16 cellular contexts compared by ENCODE assay signal in genomic region chr5:55674340-55674739, GRCh38. TPM values are rescaled to one million over a fixed set of nuclear protein-coding genes. Genes with fewer than 3 reads are reported as not detected.
DNase-seq lines count a peak whose midpoint lies in the region; ATAC-seq and TF ChIP-seq lines count a peak whose summit lies in the region.
"Had no signal": no experiment of that assay in that cellular context is flagged by ENCODE, and none has a peak within 500 bp of the region (broad histone marks: within the 10 kb centered on the region; RNA-seq: fewer than 3 reads in every experiment).

No MANE protein-coding gene starts in this region.

- peaks cover 0 to 37% (median 18%) of the 10 kb centered on the region in 4 donors for H3K4me1 ChIP-seq in tibial artery
- H3K4me1 ChIP-seq: BE2C had no signal

- H3K9me3 ChIP-seq in tibial artery, result no peaks in the 10 kb centered on the region
- H3K9me3 ChIP-seq: A549, BE2C had no signal

- peak; percentile 70 for DNase-seq in NCI-H69 (lab: John Stamatoyannopoulos, UW)
- no peak for DNase-seq in chondrocyte (ENCODE audit: low spot score)
- no peak for DNase-seq in osteocyte (ENCODE audit: extremely low spot score, unreplicated experiment)
- DNase-seq in tibial artery, result no peak
- no peak for DNase-seq in mucosa of gallbladder (ENCODE audit: low spot score)
- DNase-seq in Right ventricle myocardium superior, result no peak
- DNase-seq in progenitor cell of endocrine pancreas (ENCODE audit: low spot score, unreplicated experiment), result no peak
- no peak for DNase-seq in T-helper 9 cell
- DNase-seq: BE2C; CD4-positive, alpha-beta memory T cell; DMS53; GF-D8 had no signal

- H3K9me3 Mint-ChIP-seq in chondrocyte (ENCODE audit: low read depth) (no peaks in the 10 kb centered on the region), osteocyte (ENCODE audit: unreplicated experiment) (no peaks in the 10 kb centered on the region), progenitor cell of endocrine pancreas (ENCODE audit: low read depth) (no peaks in the 10 kb centered on the region)
- H3K9me3 Mint-ChIP-seq: CD4-positive, alpha-beta memory T cell had no signal

- H3K4me3 ChIP-seq in tibial artery, result no peak overlapping the region
- H3K4me3 ChIP-seq: A549, GM23248 had no signal

- H3K36me3 ChIP-seq in tibial artery, result peaks cover 0 to 1% (median 0%) of the 10 kb centered on the region in 3 donors
- H3K36me3 ChIP-seq: BE2C had no signal

- ATAC-seq in Right ventricle myocardium superior (ENCODE audit: poor library complexity), result no peak
- ATAC-seq: A549, HCT116 had no signal

- H3K27ac Mint-ChIP-seq in chondrocyte (ENCODE audit: unreplicated experiment) (peak overlapping the region; percentile 56), osteocyte (ENCODE audit: unreplicated experiment) (peak overlapping the region; percentile 87), progenitor cell of endocrine pancreas (no peak overlapping the region)
- H3K27ac Mint-ChIP-seq: CD4-positive, alpha-beta memory T cell had no signal

- H3K27me3 Mint-ChIP-seq in chondrocyte (ENCODE audit: low read depth) (no peaks in the 10 kb centered on the region), osteocyte (ENCODE audit: unreplicated experiment) (no peaks in the 10 kb centered on the region), progenitor cell of endocrine pancreas (no peaks in the 10 kb centered on the region)
- H3K27me3 Mint-ChIP-seq: CD4-positive, alpha-beta memory T cell had no signal

- H3K36me3 Mint-ChIP-seq in chondrocyte (ENCODE audit: low read depth) (peaks cover 2% of the 10 kb centered on the region), osteocyte (ENCODE audit: unreplicated experiment) (peaks cover 6% of the 10 kb centered on the region), progenitor cell of endocrine pancreas (ENCODE audit: insufficient read depth) (peaks cover 6% of the 10 kb centered on the region)

- H3K4me3 Mint-ChIP-seq in chondrocyte (ENCODE audit: unreplicated experiment) (no peak overlapping the region), osteocyte (ENCODE audit: unreplicated experiment) (no peak overlapping the region), progenitor cell of endocrine pancreas (ENCODE audit: low read depth) (no peak overlapping the region)
- H3K4me3 Mint-ChIP-seq: CD4-positive, alpha-beta memory T cell had no signal

- peak overlapping the region; percentile 35 to 58 for H3K27ac ChIP-seq in tibial artery
- H3K27ac ChIP-seq: C4-2B had no signal

- H3K27me3 ChIP-seq in tibial artery, result no peaks in the 10 kb centered on the region
- H3K27me3 ChIP-seq: BE2C had no signal

- intact Hi-C loops in tibial artery (cut with DNase I; ENCODE audit: low total_unique reads) (no loop called here), Right ventricle myocardium superior (cut with DNase I) (no loop called here)

- peaks cover 50% of the 10 kb centered on the region for H3K4me1 Mint-ChIP-seq in chondrocyte (ENCODE audit: low read depth)
- H3K4me1 Mint-ChIP-seq in osteocyte (ENCODE audit: unreplicated experiment), result peaks cover 54% of the 10 kb centered on the region
- no peaks in the 10 kb centered on the region for H3K4me1 Mint-ChIP-seq in progenitor cell of endocrine pancreas (ENCODE audit: low read depth)

- TF ChIP-seq CTCF in chondrocyte (IDR thresholded peaks at IDR 0.05) (no peak), osteocyte (IDR thresholded peaks at IDR 0.05) (no peak), tibial artery (IDR thresholded peaks at IDR 0.05) (no peak), progenitor cell of endocrine pancreas (IDR thresholded peaks at IDR 0.05; ENCODE audit: unreplicated experiment) (no peak)

RNA-seq across cellular contexts. Expression of gene SLC38A9, which starts 37.8 kb away (rescaled TPM):
- 20.7 to 21.5 TPM (median 21.2 TPM) in 3 replicates for total RNA-seq in chondrocyte
- total RNA-seq in osteocyte, result 19.6 and 24.3 TPM in 2 replicates
- 25.4 TPM for total RNA-seq in mucosa of gallbladder
- total RNA-seq in Right ventricle myocardium superior, result 6.3 TPM
- 42.9 and 49.9 TPM in 2 replicates for total RNA-seq in progenitor cell of endocrine pancreas
